1 cellular context compared by ENCODE assay signal in the genomic region with DNA sequence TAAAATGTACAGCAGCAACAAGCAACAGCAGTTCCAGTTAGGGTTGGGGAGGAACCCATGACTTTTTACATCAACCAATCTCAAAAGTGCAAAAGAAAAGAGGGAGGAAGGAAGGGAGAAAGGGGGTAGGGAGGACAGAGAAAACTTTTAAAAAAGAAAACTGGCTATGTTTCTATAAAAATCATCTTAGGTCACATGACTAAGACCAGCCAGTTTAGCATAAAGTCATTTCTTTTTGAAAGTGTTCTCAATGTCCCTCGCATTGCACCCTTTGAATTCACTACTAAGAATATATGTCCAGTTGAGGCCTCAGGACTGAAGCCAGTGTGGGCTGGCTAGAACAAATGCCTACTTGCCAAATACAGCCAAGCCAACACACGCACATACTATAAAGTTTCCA.
A peak's percentile ranks its signal among the peaks of the same experiment; 100 is the strongest.
TF ChIP-seq lines count a peak whose summit lies in the region.

No MANE protein-coding gene starts in this region.

TF ChIP-seq in HepG2, 621 proteins besides CTCF, POLR2A, EP300 and RAD21:
- TF ChIP-seq RXRB (CRISPR knock-in tag; IDR thresholded peaks at IDR 0.05; ENCODE audit: borderline replicate concordance): no peak
- no peak for TF ChIP-seq ZNF747 (CRISPR knock-in tag; IDR thresholded peaks at IDR 0.05; ENCODE audit: borderline replicate concordance)
- no peak for TF ChIP-seq ZNF629 (CRISPR knock-in tag; conservative IDR thresholded peaks at IDR 0.05)
- no peak for TF ChIP-seq ZNF761 (CRISPR knock-in tag; conservative IDR thresholded peaks at IDR 0.05)
- TF ChIP-seq HNRNPK (IDR thresholded peaks at IDR 0.05; ENCODE audit: low read depth, low read length, poor library complexity, severe bottlenecking): peak; percentile 80
